Comparison of ENCODE assay signal across 8 cellular contexts in the genomic region with DNA sequence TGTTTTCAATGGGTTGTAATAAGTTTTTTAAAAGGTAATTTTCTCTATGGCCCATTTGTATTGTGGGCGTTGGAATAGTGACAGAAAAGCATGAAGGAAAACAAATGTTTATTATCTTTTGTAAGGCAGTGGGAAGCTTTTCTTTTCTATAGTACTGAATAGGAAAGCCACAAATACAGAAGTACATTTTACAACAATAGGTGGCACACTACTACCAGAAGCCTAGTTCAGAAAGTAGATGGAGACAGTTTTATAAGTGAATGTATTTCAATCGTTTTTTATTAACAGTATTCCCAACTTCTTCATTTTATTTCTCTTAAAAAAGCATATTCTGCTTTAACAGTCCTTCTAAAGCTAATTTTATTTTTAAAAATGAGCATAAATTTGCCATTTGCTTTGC.
A peak's percentile ranks its signal among the peaks of the same experiment; 100 is the strongest.
DNase-seq lines count a peak whose midpoint lies in the region; ATAC-seq and TF ChIP-seq lines count a peak whose summit lies in the region.

No MANE protein-coding gene starts in this region.

- CTCF ChIA-PET in IMR-90 (lab: Yijun Ruan, JAX), result interaction anchor here (0.6 to 1.2 kb wide), 6 partner anchors 13 to 329 kb away, joined by 3 to 4 read pairs (median 4); no protein-coding TSS in a partner anchor

- no TSS peak for BruUV-seq in IMR-90 (replicated peaks; lab: Mats Ljungman, UMichigan)

- H3K4me1 ChIP-seq in IMR-90 (ENCODE audit: control insufficient read depth, insufficient read depth, low read length) (peaks cover 6% of the 10 kb centered on the region), spleen (peaks cover 0 to 4% (median 0%) of the 10 kb centered on the region in 6 donors)

- WGBS in IMR-90 (ENCODE audit: extremely low coverage in 2 of 2, insufficient read length in 1 of 2), 2 experiments, result no CpG with 5 or more reads among the region's 2 CpGs
- 2 to 8% (median 4%) methylated on average over 2 of the region's 2 CpGs for WGBS in spleen, 5 donors

- ATAC-seq in IMR-90 (ENCODE audit: low read depth), result peak; percentile 66
- no peak for ATAC-seq in HG02571 (IDR thresholded peaks at IDR 0.05; ENCODE audit: unreplicated experiment)

- no peak overlapping the region for H2AFZ ChIP-seq in IMR-90 (replicated peaks; ENCODE audit: low read length, poor library complexity)

- no peak overlapping the region for H2BK5ac ChIP-seq in IMR-90 (ENCODE audit: low read depth, low read length, poor library complexity, severe bottlenecking)

- no peak overlapping the region for H3K18ac ChIP-seq in IMR-90 (ENCODE audit: low read depth, low read length)

- POLR2A ChIA-PET in IMR-90 (lab: Charles Lee; ENCODE audit: unreplicated experiment), result no interaction called here

- H3K23ac ChIP-seq in IMR-90 (ENCODE audit: low read depth, low read length), result no peak overlapping the region

- no peak overlapping the region for H2BK15ac ChIP-seq in IMR-90 (ENCODE audit: low read depth, low read length)

- H4K8ac ChIP-seq in IMR-90 (ENCODE audit: low read depth in 2 of 2, low read length in 2 of 2), result no peak overlapping the region

- TF ChIP-seq RAD21 in IMR-90 (IDR thresholded peaks at IDR 0.05; ENCODE audit: low read length), result peak; percentile 63

- no peak overlapping the region for H3K4me2 ChIP-seq in IMR-90 (ENCODE audit: low read depth, low read length)

- no peak overlapping the region for H2BK20ac ChIP-seq in IMR-90 (ENCODE audit: low read depth, low read length)

- H3K36me3 ChIP-seq in IMR-90 (ENCODE audit: control insufficient read depth, insufficient read depth, low read length), result no peaks in the 10 kb centered on the region
- H3K36me3 ChIP-seq in kidney epithelial cell (ENCODE audit: control insufficient read depth, insufficient read depth, low read length), result no peaks in the 10 kb centered on the region
- H3K36me3 ChIP-seq in spleen, result no peaks in the 10 kb centered on the region

- H3K9me3 ChIP-seq in IMR-90 (ENCODE audit: control insufficient read depth, insufficient read depth, low read length) (no peaks in the 10 kb centered on the region), spleen (no peaks in the 10 kb centered on the region)

- intact Hi-C loops in IMR-90 (cut with micrococcal nuclease), result loop anchor here (1.0 to 5.0 kb wide), 2 partner anchors 296 to 330 kb away; partner anchors contain the start of gene PTPRG
- intact Hi-C loops in spleen (cut with DNase I; ENCODE audit: low total_unique reads), result no loop called here

- H3K9me1 ChIP-seq in IMR-90 (ENCODE audit: insufficient read depth, low read length), result no peaks in the 10 kb centered on the region; the same call in 1 of the 2 replicates

- in situ Hi-C loops in IMR-90 (cut with MboI; ENCODE audit: low sequenced_read_pairs), result no loop called here

- H2AK5ac ChIP-seq in IMR-90 (ENCODE audit: low read depth, low read length), result no peak overlapping the region

- H3K9ac ChIP-seq in IMR-90 (ENCODE audit: low read depth, low read length), result no peak overlapping the region

- no peak overlapping the region for H2AK9ac ChIP-seq in IMR-90 (replicated peaks; ENCODE audit: low read depth, low read length, poor library complexity)

- no peak overlapping the region for H3K56ac ChIP-seq in IMR-90 (ENCODE audit: extremely low read depth, insufficient read depth, low read length)

- no peak overlapping the region for H3K4ac ChIP-seq in IMR-90 (ENCODE audit: low read depth, low read length)

- H2BK120ac ChIP-seq in IMR-90 (ENCODE audit: low read depth, low read length), result no peak overlapping the region

- H3K27me3 ChIP-seq in IMR-90 (ENCODE audit: control insufficient read depth, insufficient read depth, low read length) (no peaks in the 10 kb centered on the region), kidney epithelial cell (ENCODE audit: control insufficient read depth, insufficient read depth, low read length) (no peaks in the 10 kb centered on the region), spleen (replicated peaks in 1 of 7) (no peaks in the 10 kb centered on the region)

- TF ChIP-seq POLR2A in IMR-90 (IDR thresholded peaks at IDR 0.05; ENCODE audit: low read depth, low read length) (no peak), spleen (IDR thresholded peaks at IDR 0.05) (no peak)

- H4K5ac ChIP-seq in IMR-90 (ENCODE audit: low read depth, low read length), result no peak overlapping the region

- H3K14ac ChIP-seq in IMR-90 (replicated peaks; ENCODE audit: low read depth, low read length), result no peak overlapping the region

- no peak overlapping the region for H4K91ac ChIP-seq in IMR-90 (ENCODE audit: insufficient read depth, low read depth, low read length)

- no peak overlapping the region for H3K27ac ChIP-seq in IMR-90 (ENCODE audit: insufficient read depth, low read length)
- no peak overlapping the region for H3K27ac ChIP-seq in VCaP
- no peak overlapping the region for H3K27ac ChIP-seq in caudate nucleus (ENCODE audit: low read depth, low read length)
- H3K27ac ChIP-seq in spleen, result no peak overlapping the region

- dilution Hi-C loops in IMR-90 (cut with HindIII; ENCODE audit: low sequenced_read_pairs, unreplicated experiment), result no loop called here

- no peak overlapping the region for H3K4me3 ChIP-seq in AG09309 (ENCODE audit: control insufficient read depth, low read depth, low read length)
- no peak overlapping the region for H3K4me3 ChIP-seq in IMR-90 (ENCODE audit: insufficient read depth, low read depth, low read length)
- no peak overlapping the region for H3K4me3 ChIP-seq in kidney epithelial cell (ENCODE audit: low read depth, low read length)
- H3K4me3 ChIP-seq in spleen, result no peak overlapping the region

- DNase-seq in AG09309 (ENCODE audit: low read depth) (no peak), IMR-90 (peak; percentile 56), kidney epithelial cell (ENCODE audit: low read depth) (no peak), T-helper 2 cell (no peak), caudate nucleus (lab: John Stamatoyannopoulos, UW) (no peak), spleen (no peak)

- H4K20me1 ChIP-seq in IMR-90 (ENCODE audit: insufficient read depth, low read length), result peaks cover 9% of the 10 kb centered on the region; the same call in 1 of the 2 replicates

- TF ChIP-seq CTCF in AG09309 (IDR thresholded peaks at IDR 0.05; ENCODE audit: control insufficient read depth, insufficient read depth, low read depth, low read length, missing control alignments) (peak; percentile 45), IMR-90 (conservative IDR thresholded peaks at IDR 0.05; ENCODE audit: low read depth, low read length) (peak; percentile 58), VCaP (conservative IDR thresholded peaks at IDR 0.05) (peak; percentile 91), kidney epithelial cell (IDR thresholded peaks at IDR 0.05; ENCODE audit: insufficient read depth, low read length, poor library complexity, severe bottlenecking) (peak; percentile 39), spleen (IDR thresholded peaks at IDR 0.05 in 8 of 11, conservative IDR thresholded peaks at IDR 0.05 in 3 of 11) (peak in 5 of 11 experiments; percentile 17 to 37 (median 33))

- H3K79me1 ChIP-seq in IMR-90 (ENCODE audit: low read depth in 1 of 2, low read length in 2 of 2), result peaks cover 9 to 35% of the 10 kb centered on the region in 2 experiments

TF ChIP-seq in IMR-90, 13 proteins besides CTCF, POLR2A, EP300 and RAD21:
- TF ChIP-seq FOS (IDR thresholded peaks at IDR 0.05; ENCODE audit: low read depth, low read length) (no peak), RCOR1 (IDR thresholded peaks at IDR 0.05; ENCODE audit: insufficient replicate concordance, low read length) (no peak), NFE2L2 (IDR thresholded peaks at IDR 0.05; ENCODE audit: low read depth, low read length) (no peak), SMC3 (IDR thresholded peaks at IDR 0.05; ENCODE audit: low read depth, low read length) (peak; percentile 43; the same call in 1 of the 2 replicates)
